In genomic region chr2:88870267-88870839, GRCh38 we compare ENCODE assay signal across 27 cellular contexts.
"Had no signal": no experiment of that assay in that cellular context is flagged by ENCODE, and none has a peak within 500 bp of the region (broad histone marks: within the 10 kb centered on the region; RNA-seq: fewer than 3 reads in every experiment).

No MANE protein-coding gene starts in this region.

- H3K9me3 Mint-ChIP-seq: activated naive CD4-positive, alpha-beta T cell treated with anti-CD3 and anti-CD28 coated beads, Interleukin-2, amount 50 U/mL, for 72 hours; activated T-cell treated with anti-CD3 and anti-CD28 coated beads, Interleukin-2, amount 50 U/mL, for 24 hours; activated T-helper 2 cell treated with anti-CD3 and anti-CD28 coated beads, Interferon-gamma antibody, Interleukin-2, Interleukin-4, amounts not matched to agents 10 μg/mL and 5 μg/mL and 100 μg/mL, durations not matched to agents 14 hours and 24 hours and 36 hours; natural killer cell treated with Interleukin-12 subunit alpha and Interleukin-12 subunit beta and Interleukin-15 and Interleukin-18, amount 100 ng/mL, for 72 hours; T-cell; T-helper 2 cell treated with Interferon-gamma antibody and Interleukin-4, amounts not matched to agents 5 μg/mL and 100 μg/mL, for 36 hours; type B pancreatic cell had no signal

- ATAC-seq: activated naive CD4-positive, alpha-beta T cell treated with anti-CD3 and anti-CD28 coated beads, Interleukin-2, amount 50 U/mL, for 72 hours; body of pancreas; heart right ventricle; left lobe of liver; lower lobe of right lung; natural killer cell treated with Interleukin-12 subunit alpha and Interleukin-12 subunit beta and Interleukin-15 and Interleukin-18, amount 100 ng/mL, for 72 hours; stimulated activated naive CD8-positive, alpha-beta T cell treated with anti-CD3 and anti-CD28 coated beads, Interleukin-15, Interleukin-2, amounts not matched to agents 100 U/mL and 50 U/mL, for 24 hours; T-cell had no signal

- H3K4me3 ChIP-seq: body of pancreas, colonic mucosa, esophagus squamous epithelium, heart right ventricle, lower lobe of right lung, right atrium auricular region, spleen, uterus had no signal

- H3K27me3 Mint-ChIP-seq: type B pancreatic cell had no signal

- H3K4me1 ChIP-seq: colonic mucosa, lower lobe of right lung, uterus had no signal

- H3K9me3 ChIP-seq: body of pancreas, colonic mucosa, esophagus squamous epithelium, heart right ventricle, lower lobe of right lung, right atrium auricular region, spleen, uterus had no signal

- H3K36me3 ChIP-seq: colonic mucosa, esophagus squamous epithelium, heart right ventricle, lower lobe of right lung, right atrium auricular region, spleen, uterus had no signal

- H3K27ac ChIP-seq: body of pancreas, colonic mucosa, epithelial cell of prostate, esophagus squamous epithelium, heart right ventricle, lower lobe of right lung, right atrium auricular region, uterus had no signal

- DNase-seq: activated CD4-positive, alpha-beta T cell treated with anti-CD3 and anti-CD28 coated beads for 4 hours; activated CD4-positive, alpha-beta T cell treated with anti-CD3 and anti-CD28 coated beads, Interleukin-2, amount 50 U/mL, for 4 hours; activated CD8-positive, alpha-beta memory T cell treated with anti-CD3 and anti-CD28 coated beads, Interleukin-2, amount 50 U/mL, for 48 hours; activated T-cell treated with anti-CD3 and anti-CD28 coated beads, Interleukin-2, amount 50 U/mL, for 24 hours; anterior cingulate cortex; body of pancreas; cerebellar nuclear complex; colonic mucosa; effector CD8-positive, alpha-beta T cell; esophagus squamous epithelium; foreskin melanocyte; heart right ventricle; lower lobe of right lung; mesendoderm; spleen; stimulated activated naive CD8-positive, alpha-beta T cell treated with anti-CD3 and anti-CD28 coated beads, Interleukin-15, Interleukin-2, amounts not matched to agents 100 U/mL and 50 U/mL, for 24 hours; substantia nigra; T-cell; uterus had no signal

- H3K4me3 Mint-ChIP-seq: activated T-cell treated with anti-CD3 and anti-CD28 coated beads, Interleukin-2, amount 50 U/mL, for 24 hours; natural killer cell treated with Interleukin-12 subunit alpha and Interleukin-12 subunit beta and Interleukin-15 and Interleukin-18, amount 100 ng/mL, for 72 hours; T-cell; T-helper 2 cell treated with Interferon-gamma antibody and Interleukin-4, amounts not matched to agents 5 μg/mL and 100 μg/mL, for 36 hours; type B pancreatic cell had no signal

- H3K27me3 ChIP-seq: body of pancreas, colonic mucosa, right atrium auricular region, spleen had no signal

- H3K27ac Mint-ChIP-seq: activated naive CD4-positive, alpha-beta T cell treated with anti-CD3 and anti-CD28 coated beads, Interleukin-2, amount 50 U/mL, for 72 hours; activated T-cell treated with anti-CD3 and anti-CD28 coated beads, Interleukin-2, amount 50 U/mL, for 24 hours; activated T-helper 2 cell treated with anti-CD3 and anti-CD28 coated beads, Interferon-gamma antibody, Interleukin-2, Interleukin-4, amounts not matched to agents 10 μg/mL and 5 μg/mL and 100 μg/mL, durations not matched to agents 14 hours and 24 hours and 36 hours; natural killer cell treated with Interleukin-12 subunit alpha and Interleukin-12 subunit beta and Interleukin-15 and Interleukin-18, amount 100 ng/mL, for 72 hours; T-cell; T-helper 2 cell treated with Interferon-gamma antibody and Interleukin-4, amounts not matched to agents 5 μg/mL and 100 μg/mL, for 36 hours; type B pancreatic cell had no signal

- H3K36me3 Mint-ChIP-seq: activated naive CD4-positive, alpha-beta T cell treated with anti-CD3 and anti-CD28 coated beads, Interleukin-2, amount 50 U/mL, for 72 hours; natural killer cell treated with Interleukin-12 subunit alpha and Interleukin-12 subunit beta and Interleukin-15 and Interleukin-18, amount 100 ng/mL, for 72 hours; T-cell; type B pancreatic cell had no signal
